In the genomic region with DNA sequence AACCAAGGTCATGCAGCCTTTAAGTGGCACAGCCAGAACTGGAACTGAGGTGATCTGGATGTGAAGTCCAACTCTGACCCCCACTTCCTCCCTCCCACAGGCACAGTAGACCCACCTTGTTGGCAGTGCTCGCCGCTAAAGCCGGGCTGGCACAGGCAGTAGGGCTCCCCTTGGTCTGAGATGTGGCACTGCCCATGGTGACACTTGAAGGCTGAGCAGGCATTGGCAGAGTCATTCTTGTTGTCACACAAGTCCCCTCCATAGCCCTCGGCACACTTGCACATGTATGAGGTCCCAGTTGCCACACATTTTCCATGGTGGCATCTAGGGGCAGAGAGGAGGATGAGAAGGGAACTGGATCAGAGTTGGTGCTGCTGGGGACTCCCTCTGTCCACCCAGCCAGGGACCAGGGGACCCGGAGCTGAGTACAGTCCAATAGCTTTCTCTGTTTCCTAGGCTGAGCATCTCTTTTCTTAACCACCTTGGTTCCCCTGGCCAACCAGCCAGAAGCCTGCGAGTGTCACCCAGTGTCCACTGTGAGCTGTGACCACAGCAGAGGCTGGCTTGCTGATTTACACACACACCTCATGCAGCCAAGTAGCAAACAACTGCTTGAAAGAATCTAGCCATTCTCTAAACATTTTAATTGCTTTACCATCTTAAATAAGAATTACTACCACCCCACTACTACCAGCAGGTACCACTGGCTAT, we compare ENCODE assay signal across 1 cellular context.
TF ChIP-seq lines count a peak whose summit lies in the region.

No MANE protein-coding gene starts in this region.

TF ChIP-seq in GM12878, 131 proteins besides CTCF, POLR2A, EP300 and RAD21:
- TF ChIP-seq TARDBP (IDR thresholded peaks at IDR 0.05; ENCODE audit: borderline replicate concordance) (no peak), ZNF24 (IDR thresholded peaks at IDR 0.05) (no peak), USF2 (IDR thresholded peaks at IDR 0.05; ENCODE audit: borderline replicate concordance, low read depth, low read length) (no peak), TCF3 (IDR thresholded peaks at IDR 0.05; ENCODE audit: borderline replicate concordance, insufficient read depth, low read depth, low read length) (no peak), LARP7 (IDR thresholded peaks at IDR 0.05) (no peak), RAD51 (IDR thresholded peaks at IDR 0.05) (no peak), BCL11A (IDR thresholded peaks at IDR 0.05; ENCODE audit: low read depth, low read length) (no peak)
TF ChIP-seq in GM12878: peak in this region for 0.
